In the genomic region with DNA sequence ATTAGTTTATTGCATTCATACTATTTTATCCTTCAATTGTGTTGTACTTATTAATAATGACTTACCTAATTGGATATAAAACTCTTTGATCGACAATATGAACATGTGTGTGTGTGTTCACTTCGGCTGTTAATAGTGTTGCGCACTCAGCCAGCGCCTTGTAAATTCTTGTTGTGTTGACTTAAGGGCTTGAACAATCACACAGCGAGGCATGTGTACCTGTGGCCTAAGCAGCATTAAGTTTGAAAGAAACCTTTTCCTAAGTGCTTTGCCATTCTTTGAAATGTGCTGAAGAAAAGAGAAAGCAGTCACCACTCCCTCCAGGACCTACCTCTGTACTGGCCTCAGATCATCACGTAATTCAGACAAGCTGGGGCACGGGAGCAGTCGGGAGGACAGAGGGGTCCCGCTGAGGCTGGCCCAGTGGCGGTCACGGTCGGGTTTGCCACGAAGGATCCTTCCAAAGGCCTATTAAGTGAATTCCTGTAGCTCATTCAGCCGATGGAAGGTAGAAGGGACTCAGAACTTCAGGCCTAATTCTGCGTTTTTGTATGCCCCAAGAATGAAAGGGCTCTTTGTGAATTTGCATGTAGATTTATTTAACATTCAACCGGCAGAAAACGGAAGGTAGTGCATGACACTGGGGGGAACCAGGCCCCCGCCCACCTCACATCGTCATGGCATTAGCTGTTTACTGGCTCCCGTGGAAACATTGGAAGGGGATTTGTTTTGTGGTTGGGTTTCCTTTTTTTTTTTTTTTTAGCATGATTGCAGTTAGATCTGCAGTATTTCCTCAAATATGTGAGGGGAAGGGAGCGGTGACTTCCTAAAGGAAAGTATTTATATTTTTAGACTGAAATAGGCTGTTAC, we compare ENCODE assay signal across 1 cellular context.
TF ChIP-seq lines count a peak whose summit lies in the region.

No MANE protein-coding gene starts in this region.

TF ChIP-seq in IMR-90, 13 proteins besides CTCF, POLR2A, EP300 and RAD21 (continued from another document):
- TF ChIP-seq ELK1 (IDR thresholded peaks at IDR 0.05; ENCODE audit: borderline replicate concordance, low read depth, low read length) (no peak), NFE2L2 (IDR thresholded peaks at IDR 0.05; ENCODE audit: low read depth, low read length) (no peak), MAZ (IDR thresholded peaks at IDR 0.05; ENCODE audit: borderline replicate concordance, low read depth, low read length) (no peak), RFX5 (IDR thresholded peaks at IDR 0.05; ENCODE audit: low read depth, low read length) (no peak), CHD1 (IDR thresholded peaks at IDR 0.05; ENCODE audit: low read depth, low read length) (no peak)
